In the genomic region with DNA sequence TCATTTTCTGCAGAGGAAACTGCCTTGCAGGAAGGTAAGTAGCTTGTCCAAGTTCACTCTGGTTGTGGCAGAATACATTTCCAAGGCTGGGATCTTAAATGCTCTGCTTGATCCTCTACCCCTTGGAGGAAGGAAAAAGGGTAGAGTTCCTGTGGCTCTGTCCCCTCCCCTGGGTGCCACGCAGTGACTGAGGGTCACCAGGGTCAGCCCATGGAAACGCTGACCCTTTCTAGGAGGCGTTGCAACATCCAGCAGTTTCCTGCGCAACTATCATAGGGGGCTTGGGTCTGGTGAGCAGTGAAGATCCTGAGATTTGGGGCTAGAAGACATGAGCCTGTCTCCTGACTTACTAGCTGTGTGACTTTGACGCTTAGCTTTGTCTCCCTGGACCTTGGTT, we compare ENCODE assay signal across 8 cellular contexts. TPM values are rescaled to one million over a fixed set of nuclear protein-coding genes. Genes with fewer than 3 reads are reported as not detected.
DNase-seq lines count a peak whose midpoint lies in the region; ATAC-seq and TF ChIP-seq lines count a peak whose summit lies in the region.

No MANE protein-coding gene starts in this region.

- no peaks in the 10 kb centered on the region for H3K79me1 ChIP-seq in neuronal stem cell (ENCODE audit: low read depth, low read length)

- no peak overlapping the region for H2BK120ac ChIP-seq in neuronal stem cell (ENCODE audit: low read depth, low read length)

- H3K4me3 ChIP-seq in BLaER1, result no peak overlapping the region
- no peak overlapping the region for H3K4me3 ChIP-seq in Peyer's patch
- no peak overlapping the region for H3K4me3 ChIP-seq in neuronal stem cell (ENCODE audit: low read length in 2 of 2)

- H3K23ac ChIP-seq in neuronal stem cell (ENCODE audit: low read depth, low read length, poor library complexity), result no peak overlapping the region

- H3K36me3 ChIP-seq in BLaER1 (no peaks in the 10 kb centered on the region), Peyer's patch (no peaks in the 10 kb centered on the region), neuronal stem cell (replicated peaks in 1 of 2; ENCODE audit: control insufficient read depth in 2 of 2, insufficient read depth in 2 of 2, low read length in 2 of 2) (no peaks in the 10 kb centered on the region)

- H4K20me1 ChIP-seq in BLaER1, result no peaks in the 10 kb centered on the region

- H4K8ac ChIP-seq in neuronal stem cell (ENCODE audit: low read depth, low read length), result no peak overlapping the region

- no peaks in the 10 kb centered on the region for H3K27me3 ChIP-seq in BLaER1
- no peaks in the 10 kb centered on the region for H3K27me3 ChIP-seq in Peyer's patch
- no peaks in the 10 kb centered on the region for H3K27me3 ChIP-seq in neuronal stem cell (ENCODE audit: control insufficient read depth in 3 of 3, insufficient read depth in 3 of 3, low read depth in 1 of 3, low read length in 3 of 3)

- peak overlapping the region; percentile 49; the same call in 1 of the 2 replicates for H3K9ac ChIP-seq in BLaER1
- no peak overlapping the region for H3K9ac ChIP-seq in neuronal stem cell (ENCODE audit: low read depth, low read length, poor library complexity)

- ATAC-seq in effector memory CD8-positive, alpha-beta T cell (replicated peaks), result no peak
- no peak for ATAC-seq in GM21447 (IDR thresholded peaks at IDR 0.05; ENCODE audit: unreplicated experiment)

- H3K4me3 Mint-ChIP-seq in effector memory CD8-positive, alpha-beta T cell, result peak overlapping the region in 1 of 2 donors; percentile 46

- H2BK15ac ChIP-seq in neuronal stem cell (ENCODE audit: low read length), result no peak overlapping the region

- no peak overlapping the region for H3K4ac ChIP-seq in neuronal stem cell (ENCODE audit: low read length)

- H2AFZ ChIP-seq in neuronal stem cell (ENCODE audit: low read length), result peak overlapping the region; percentile 65

- peaks cover 56 to 70% of the 10 kb centered on the region in 2 donors for H3K4me1 Mint-ChIP-seq in effector memory CD8-positive, alpha-beta T cell (ENCODE audit: low read depth in 2 of 2)

- H2BK12ac ChIP-seq in neuronal stem cell (ENCODE audit: low read length), result no peak overlapping the region

- H3K14ac ChIP-seq in neuronal stem cell (ENCODE audit: low read length), result no peak overlapping the region

- peak overlapping the region; percentile 69 for H3K18ac ChIP-seq in neuronal stem cell (ENCODE audit: low read length)

- peak overlapping the region; percentile 67 for H3K4me2 ChIP-seq in BLaER1
- H3K4me2 ChIP-seq in neuronal stem cell (ENCODE audit: insufficient read depth, low read length, poor library complexity, severe bottlenecking), result no peak overlapping the region

- H3K4me1 ChIP-seq in BLaER1 (peaks cover 85% of the 10 kb centered on the region), Peyer's patch (peaks cover 9 to 86% (median 17%) of the 10 kb centered on the region in 4 donors), neuronal stem cell (ENCODE audit: control insufficient read depth in 2 of 2, insufficient read depth in 1 of 2, low read depth in 1 of 2, low read length in 2 of 2) (peaks cover 16 to 24% of the 10 kb centered on the region in 2 donors)

- H3K27ac Mint-ChIP-seq in effector memory CD8-positive, alpha-beta T cell, result peak overlapping the region; percentile 92 to 94

- no peaks in the 10 kb centered on the region for H3K27me3 Mint-ChIP-seq in effector memory CD8-positive, alpha-beta T cell

- WGBS in neuronal stem cell (ENCODE audit: extremely low coverage in 2 of 2, insufficient read length in 2 of 2, insufficient replicate concordance in 1 of 2), 2 donors, result no CpG with 5 or more reads among the region's 5 CpGs

- DNase-seq in Peyer's patch, result peak in 1 of 3 donors; percentile 37
- no peak for DNase-seq in effector memory CD8-positive, alpha-beta T cell
- no peak for DNase-seq in neuronal stem cell (ENCODE audit: low spot score)
- DNase-seq in cortex of kidney (lab: John Stamatoyannopoulos, UW), result no peak
- DNase-seq in NCI-H2171 treated with DMSO at 0.1 percent for 48 hours (lab: John Stamatoyannopoulos, UW), result no peak
- no peak for DNase-seq in HuH-7 (ENCODE audit: low spot score)

- H4K91ac ChIP-seq in neuronal stem cell (ENCODE audit: low read depth, low read length, poor library complexity), result no peak overlapping the region

- no peaks in the 10 kb centered on the region for H3K9me3 Mint-ChIP-seq in effector memory CD8-positive, alpha-beta T cell

- no peak for TF ChIP-seq CTCF in Peyer's patch (IDR thresholded peaks at IDR 0.05)

- H2BK5ac ChIP-seq in neuronal stem cell (ENCODE audit: low read length), result no peak overlapping the region

- no peak for TF ChIP-seq POLR2A in Peyer's patch (IDR thresholded peaks at IDR 0.05)

- H3K9me3 ChIP-seq in BLaER1, result no peaks in the 10 kb centered on the region
- no peaks in the 10 kb centered on the region for H3K9me3 ChIP-seq in Peyer's patch
- no peaks in the 10 kb centered on the region for H3K9me3 ChIP-seq in neuronal stem cell (replicated peaks in 1 of 2; ENCODE audit: control insufficient read depth in 2 of 2, insufficient read depth in 1 of 2, low read depth in 1 of 2, low read length in 2 of 2)

- H2AK5ac ChIP-seq in neuronal stem cell (ENCODE audit: low read depth, low read length), result no peak overlapping the region

- H3K27ac ChIP-seq in BLaER1, result peak overlapping the region; percentile 80
- H3K27ac ChIP-seq in Peyer's patch, result peak overlapping the region; percentile 52 to 72 (median 55)
- no peak overlapping the region for H3K27ac ChIP-seq in neuronal stem cell (replicated peaks; ENCODE audit: low read length)

- H3K36me3 Mint-ChIP-seq in effector memory CD8-positive, alpha-beta T cell (ENCODE audit: insufficient read depth), result peaks cover 7% of the 10 kb centered on the region

RNA-seq across cellular contexts. Expression of a gene that starts 29.4 kb away (rescaled TPM):
- 100 to 1,000 TPM; 263 to 745 (median 649) TPM for total RNA-seq in Peyer's patch
- not detected for polyA plus RNA-seq in neuronal stem cell (2013, experiment 1 of 2)
- polyA plus RNA-seq in neuronal stem cell (2013, experiment 2 of 2), result 0.03 TPM

RNA-seq across cellular contexts. Expression of a gene that starts 52.2 kb away (rescaled TPM):
- total RNA-seq in Peyer's patch, result 10 to 100 TPM; 16.3 to 72.6 (median 32.4) TPM
- polyA plus RNA-seq in neuronal stem cell (2013, experiment 1 of 2), result 29.3 TPM
- 29.7 TPM for polyA plus RNA-seq in neuronal stem cell (2013, experiment 2 of 2)
